In genomic region chr13:22422712-22423111, GRCh38 we compare ENCODE assay signal across 17 cellular contexts.
DNase-seq lines count a peak whose midpoint lies in the region; ATAC-seq and TF ChIP-seq lines count a peak whose summit lies in the region.
"Had no signal": no experiment of that assay in that cellular context is flagged by ENCODE, and none has a peak within 500 bp of the region (broad histone marks: within the 10 kb centered on the region; RNA-seq: fewer than 3 reads in every experiment).

No MANE protein-coding gene starts in this region.

- H3K27ac ChIP-seq in right atrium auricular region (no peak overlapping the region), mesenchymal stem cell (ENCODE audit: low read length, poor library complexity, severe bottlenecking) (peak overlapping the region; percentile 66), ascending aorta (no peak overlapping the region)
- H3K27ac ChIP-seq: BLaER1 had no signal

- H3K4me1 ChIP-seq in right atrium auricular region (peaks cover 0 to 16% of the 10 kb centered on the region in 2 donors), mesenchymal stem cell (ENCODE audit: control insufficient read depth, insufficient read depth, low read depth, low read length) (peaks cover 2% of the 10 kb centered on the region), ascending aorta (no peaks in the 10 kb centered on the region)
- H3K4me1 ChIP-seq: BE2C, BLaER1 had no signal

- H3K36me3 ChIP-seq in right atrium auricular region (no peaks in the 10 kb centered on the region), mesenchymal stem cell (ENCODE audit: control insufficient read depth in 1 of 2, insufficient read depth in 2 of 2, low read depth in 1 of 2, low read length in 2 of 2) (no peaks in the 10 kb centered on the region), ascending aorta (no peaks in the 10 kb centered on the region)
- H3K36me3 ChIP-seq: BE2C, BLaER1 had no signal

- H3K4me3 ChIP-seq in right atrium auricular region (no peak overlapping the region), mesenchymal stem cell (ENCODE audit: insufficient read depth in 1 of 2, low read depth in 1 of 2, low read length in 2 of 2) (no peak overlapping the region), ascending aorta (no peak overlapping the region)
- H3K4me3 ChIP-seq: BLaER1 had no signal

- TF ChIP-seq CTCF in right atrium auricular region (IDR thresholded peaks at IDR 0.05), result no peak
- no peak for TF ChIP-seq CTCF in ascending aorta (IDR thresholded peaks at IDR 0.05)

- H2AK5ac ChIP-seq in mesenchymal stem cell (ENCODE audit: low read length, severe bottlenecking), result peak overlapping the region; percentile 64

- no peak overlapping the region for H2AFZ ChIP-seq in mesenchymal stem cell (ENCODE audit: low read depth, low read length)

- WGBS in mesenchymal stem cell, result 68% methylated on average over 7 of the region's 7 CpGs

- H3K18ac ChIP-seq in mesenchymal stem cell (ENCODE audit: low read depth in 1 of 2, low read length in 2 of 2), result no peak overlapping the region

- H4K8ac ChIP-seq in mesenchymal stem cell (ENCODE audit: low read length), result no peak overlapping the region

- no peak overlapping the region for H2BK120ac ChIP-seq in mesenchymal stem cell (ENCODE audit: low read depth, low read length)

- no peak overlapping the region for H3K4me2 ChIP-seq in mesenchymal stem cell (ENCODE audit: low read length, poor library complexity, severe bottlenecking)
- H3K4me2 ChIP-seq: BLaER1 had no signal

- H3K4ac ChIP-seq in mesenchymal stem cell (ENCODE audit: low read depth in 1 of 2, low read length in 2 of 2), result no peak overlapping the region

- DNase-seq in Right ventricle myocardium inferior (ENCODE audit: missing footprints) (no peak), cardiac septum (ENCODE audit: low spot score) (no peak), left ventricle myocardium superior (no peak), right atrium auricular region (ENCODE audit: low spot score) (no peak), mesenchymal stem cell (no peak), ascending aorta (ENCODE audit: low spot score in 2 of 2) (no peak), cortex of kidney (lab: John Stamatoyannopoulos, UW) (no peak)
- DNase-seq: 8988T; ACHN; BE2C; C1 segment of cervical spinal cord; CD4-positive, alpha-beta memory T cell; CD4-positive, CD25-positive, alpha-beta regulatory T cell; CD8-positive, alpha-beta memory T cell; COR-L47; GF-D8 had no signal

- intact Hi-C loops in Right ventricle myocardium inferior (cut with DNase I), result no loop called here
- intact Hi-C loops in cardiac septum (cut with DNase I), result loop anchor here (10.0 kb wide), 1 partner anchor 748 kb away; the partner anchor contains the start of gene FGF9
- intact Hi-C loops in left ventricle myocardium superior (cut with micrococcal nuclease), result no loop called here
- intact Hi-C loops in ascending aorta (cut with DNase I), result no loop called here

- H3K23ac ChIP-seq in mesenchymal stem cell (ENCODE audit: low read length in 2 of 2), result no peak overlapping the region

- no peaks in the 10 kb centered on the region for H3K79me1 ChIP-seq in mesenchymal stem cell (replicated peaks; ENCODE audit: low read length, poor library complexity, severe bottlenecking)

- H3K9me3 ChIP-seq in right atrium auricular region (no peaks in the 10 kb centered on the region), mesenchymal stem cell (ENCODE audit: control insufficient read depth, low read length) (peaks cover 17% of the 10 kb centered on the region), ascending aorta (no peaks in the 10 kb centered on the region)
- H3K9me3 ChIP-seq: BE2C had no signal

- H3K14ac ChIP-seq in mesenchymal stem cell (ENCODE audit: low read length in 2 of 2), result no peak overlapping the region

- H2BK12ac ChIP-seq in mesenchymal stem cell (ENCODE audit: low read length in 2 of 2), result no peak overlapping the region

- ATAC-seq in Right ventricle myocardium inferior (peak; percentile 69), left ventricle myocardium superior (peak; percentile 56)

- H2BK15ac ChIP-seq in mesenchymal stem cell (ENCODE audit: low read depth, poor library complexity, severe bottlenecking), result no peak overlapping the region

- H3K27me3 ChIP-seq in right atrium auricular region, result no peaks in the 10 kb centered on the region
- H3K27me3 ChIP-seq in mesenchymal stem cell (ENCODE audit: control insufficient read depth in 1 of 2, insufficient read depth in 1 of 2, low read length in 2 of 2), result no peaks in the 10 kb centered on the region
- H3K27me3 ChIP-seq in ascending aorta, result no peaks in the 10 kb centered on the region
- H3K27me3 ChIP-seq: BE2C, BLaER1 had no signal

- H4K91ac ChIP-seq in mesenchymal stem cell (ENCODE audit: low read length), result no peak overlapping the region

- no peak overlapping the region for H2BK5ac ChIP-seq in mesenchymal stem cell (ENCODE audit: low read depth, low read length, poor library complexity, severe bottlenecking)

- H3K9ac ChIP-seq in mesenchymal stem cell (ENCODE audit: low read length), result no peak overlapping the region
- H3K9ac ChIP-seq: BLaER1 had no signal
